ENCODE assay signal across 27 cellular contexts in the genomic region with DNA sequence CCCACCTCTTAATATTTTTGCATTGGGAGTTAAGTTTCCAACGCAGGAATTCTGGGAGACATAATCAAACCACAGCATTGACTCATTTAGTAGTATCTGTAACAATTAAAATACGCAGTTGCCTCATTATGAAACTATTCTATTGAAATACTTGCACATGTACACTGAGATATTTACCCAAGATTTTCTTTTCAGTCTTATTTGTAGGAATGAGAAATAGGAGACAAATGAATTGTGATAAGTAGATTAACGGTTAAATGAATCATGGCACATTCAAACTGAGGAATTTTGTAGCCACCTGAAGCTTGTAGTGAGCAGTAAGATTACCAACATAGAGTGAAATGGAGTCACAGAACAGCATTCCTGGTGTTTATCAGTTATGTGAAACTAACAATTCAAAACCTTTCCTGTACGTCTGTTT. TPM values are rescaled to one million over a fixed set of nuclear protein-coding genes. Genes with fewer than 3 reads are reported as not detected.
DNase-seq lines count a peak whose midpoint lies in the region; ATAC-seq and TF ChIP-seq lines count a peak whose summit lies in the region.
"Had no signal": no experiment of that assay in that cellular context is flagged by ENCODE, and none has a peak within 500 bp of the region (broad histone marks: within the 10 kb centered on the region; RNA-seq: fewer than 3 reads in every experiment).

No MANE protein-coding gene starts in this region.

- no peaks in the 10 kb centered on the region for H3K27me3 ChIP-seq in adipocyte (replicated peaks; ENCODE audit: control insufficient read depth, insufficient read depth, low read length)
- H3K27me3 ChIP-seq: Peyer's patch, right atrium auricular region had no signal

- H3K27ac Mint-ChIP-seq in HFFc6 = peak overlapping the region; percentile 70
- H3K27ac Mint-ChIP-seq: activated CD4-positive, alpha-beta memory T cell treated with anti-CD3 and anti-CD28 coated beads, Interleukin-2, amount 10 ng/mL, durations not matched to agents 7 days and 5 days; memory B cell had no signal

- no peak overlapping the region for H3K4me3 ChIP-seq in adipocyte (ENCODE audit: low read length)
- H3K4me3 ChIP-seq: Peyer's patch, right atrium auricular region, SK-N-MC had no signal

- H3K9me3 Mint-ChIP-seq in HFFc6 = no peaks in the 10 kb centered on the region
- H3K9me3 Mint-ChIP-seq: activated CD4-positive, alpha-beta memory T cell treated with anti-CD3 and anti-CD28 coated beads, Interleukin-2, amount 10 ng/mL, durations not matched to agents 7 days and 5 days; memory B cell had no signal

- ATAC-seq in left lobe of liver (no peak), HG03095 (IDR thresholded peaks at IDR 0.05; ENCODE audit: unreplicated experiment) (no peak)

- H3K4me1 ChIP-seq in adipocyte (ENCODE audit: control insufficient read depth, insufficient read depth, low read length) = no peaks in the 10 kb centered on the region
- H3K4me1 ChIP-seq: Peyer's patch, right atrium auricular region had no signal

- H3K4me1 Mint-ChIP-seq in HFFc6 (ENCODE audit: low read depth) = peaks cover 32% of the 10 kb centered on the region

- H3K36me3 ChIP-seq in adipocyte (ENCODE audit: control insufficient read depth, insufficient read depth, low read length, severe bottlenecking) = peaks cover 30% of the 10 kb centered on the region

- H3K27me3 Mint-ChIP-seq in HFFc6 (ENCODE audit: insufficient read depth) = no peaks in the 10 kb centered on the region; the same call in 1 of the 2 replicates
- H3K27me3 Mint-ChIP-seq: activated CD4-positive, alpha-beta memory T cell treated with anti-CD3 and anti-CD28 coated beads, Interleukin-2, amount 10 ng/mL, durations not matched to agents 7 days and 5 days; memory B cell had no signal

- DNase-seq in A172 (ENCODE audit: low spot score) (peak; percentile 52), HFFc6 (peak; percentile 51), adipocyte (ENCODE audit: low read depth) (peak; percentile 34), fibroblast of peridontal ligament (ENCODE audit: extremely low read depth) (peak; percentile 53), Kasumi-1 (lab: John Stamatoyannopoulos, UW) (no peak), left lobe of liver (ENCODE audit: low spot score) (no peak)
- no peak for DNase-seq in stimulated activated naive CD4-positive, alpha-beta T cell (lab: John Stamatoyannopoulos, UW)
- DNase-seq: 8988T; activated CD4-positive, alpha-beta memory T cell treated with anti-CD3 and anti-CD28 coated beads, Interleukin-2, amount 10 ng/mL, durations not matched to agents 7 days and 5 days; activated naive CD4-positive, alpha-beta T cell treated with Interleukin-2 at 50 U/mL for 16 hours; activated T-cell treated with anti-CD3 and anti-CD28 coated beads for 4 hours; aorta; foreskin melanocyte; GF-D8; KG1; NCI-H1048; NCI-H187 treated with DMSO at 0.1 percent for 48 hours; NCI-H345; NK-92 treated with Interleukin-12 subunit alpha and Interleukin-12 subunit beta, amount 100 ng/mL, for 24 hours; Peyer's patch; stimulated activated CD4-positive, alpha-beta T cell treated with anti-CD3 and anti-CD28 coated beads, Interleukin-12 subunit alpha, Interleukin-12 subunit beta, amount 100 ng/mL, for 4 hours; stimulated activated CD8-positive, alpha-beta memory T cell treated with anti-CD3 and anti-CD28 coated beads, Interleukin-4, amount 100 ng/mL, for 48 hours; T1000 had no signal

- TF ChIP-seq CTCF in HFFc6 (IDR thresholded peaks at IDR 0.05) = no peak

- H3K9ac ChIP-seq in adipocyte (ENCODE audit: low read length) = no peak overlapping the region

- peaks cover 25% of the 10 kb centered on the region for H3K36me3 Mint-ChIP-seq in HFFc6 (ENCODE audit: low read depth)

- peak overlapping the region; percentile 35; the same call in 1 of the 2 replicates for H3K4me3 Mint-ChIP-seq in HFFc6
- H3K4me3 Mint-ChIP-seq: activated CD4-positive, alpha-beta memory T cell treated with anti-CD3 and anti-CD28 coated beads, Interleukin-2, amount 10 ng/mL, durations not matched to agents 7 days and 5 days; memory B cell had no signal

- no peaks in the 10 kb centered on the region for H3K9me3 ChIP-seq in adipocyte (ENCODE audit: control insufficient read depth, low read length)
- H3K9me3 ChIP-seq: Peyer's patch, right atrium auricular region had no signal

RNA-seq across cellular contexts. Expression of gene RP9, which starts 18.1 kb away (rescaled TPM):
- total RNA-seq in A172 (2014; rRNA removed; shearing (Covaris generic)) = 25.9 and 40.4 TPM in 2 replicates
- 10 to 100 TPM; 11.4 to 16.6 (median 14.9) TPM for total RNA-seq in HFFc6 (2021; fragmentation: NEBNext Ultra II Directional; extraction: Animal tissue kit (Norgen Biotek cat#: 25700))
- total RNA-seq in left lobe of liver = 4.6 TPM

RNA-seq across cellular contexts. Expression of gene NT5C3A, which starts 28.5 kb away (rescaled TPM):
- total RNA-seq in A172 (2014; rRNA removed; shearing (Covaris generic)) = 49.0 and 57.4 TPM in 2 replicates
- total RNA-seq in HFFc6 (2021; fragmentation: NEBNext Ultra II Directional; extraction: Animal tissue kit (Norgen Biotek cat#: 25700)) = 10 to 100 TPM; 15.3 to 19.4 (median 16.4) TPM
- total RNA-seq in left lobe of liver = 7.3 TPM

RNA-seq across cellular contexts. Expression of gene BBS9, which starts 38.2 kb away (rescaled TPM):
- total RNA-seq in A172 (2014; rRNA removed; shearing (Covaris generic)) = 12.2 and 18.7 TPM in 2 replicates
- total RNA-seq in HFFc6 (2021; fragmentation: NEBNext Ultra II Directional; extraction: Animal tissue kit (Norgen Biotek cat#: 25700)) = 10 to 100 TPM; 10.6 to 13.0 (median 12.1) TPM
- total RNA-seq in left lobe of liver = 6.3 TPM

Comparison
In these comparisons a context has a peak if more than half of its experiments do, and no peak if none do; other contexts are left out.
1. DNase-seq: peak in A172 (single experiment), HFFc6 (single experiment), adipocyte (single experiment) and fibroblast of peridontal ligament (single experiment); none in stimulated activated naive CD4-positive, alpha-beta T cell (0 of 6), Kasumi-1 (0 of 2) and left lobe of liver (single experiment).